Comparison of ENCODE assay signal across 9 cellular contexts in genomic region chr6:150631283-150631981, GRCh38. TPM values are rescaled to one million over a fixed set of nuclear protein-coding genes. Genes with fewer than 3 reads are reported as not detected.
A peak's percentile ranks its signal among the peaks of the same experiment; 100 is the strongest.
DNase-seq lines count a peak whose midpoint lies in the region; ATAC-seq and TF ChIP-seq lines count a peak whose summit lies in the region.
"Had no signal": no experiment of that assay in that cellular context is flagged by ENCODE, and none has a peak within 500 bp of the region (broad histone marks: within the 10 kb centered on the region; RNA-seq: fewer than 3 reads in every experiment).

No MANE protein-coding gene starts in this region.

- no peaks in the 10 kb centered on the region for H3K9me3 Mint-ChIP-seq in activated CD4-positive, alpha-beta memory T cell treated with anti-CD3 and anti-CD28 coated beads for 36 hours
- no peaks in the 10 kb centered on the region for H3K9me3 Mint-ChIP-seq in activated CD4-positive, alpha-beta memory T cell treated with anti-CD3 and anti-CD28 coated beads, Interleukin-2, amount 10 ng/mL, durations not matched to agents 7 days and 5 days
- H3K9me3 Mint-ChIP-seq in activated B cell treated with CpG ODN at 0.5 μM for 24 hours, result no peaks in the 10 kb centered on the region

- intact Hi-C loops in activated CD4-positive, alpha-beta memory T cell treated with anti-CD3 and anti-CD28 coated beads for 36 hours (cut with micrococcal nuclease), result loop anchor here (5.0 kb wide), 1 partner anchor 214 kb away; no protein-coding TSS in a partner anchor
- intact Hi-C loops in activated B cell treated with CpG ODN at 0.5 μM for 24 hours (cut with micrococcal nuclease), result loop anchor here (1.0 to 10.0 kb wide), 3 partner anchors 8 to 627 kb away; partner anchors contain the start of gene MTHFD1L

- no peak overlapping the region for H4K5ac ChIP-seq in mesendoderm (ENCODE audit: low read length)

- no peak overlapping the region for H3K4me2 ChIP-seq in mesendoderm (ENCODE audit: low read length)

- peak; percentile 51 for DNase-seq in activated CD4-positive, alpha-beta memory T cell treated with anti-CD3 and anti-CD28 coated beads for 36 hours
- DNase-seq in activated CD4-positive, alpha-beta memory T cell treated with anti-CD3 and anti-CD28 coated beads, Interleukin-2, amount 10 ng/mL, durations not matched to agents 7 days and 5 days, result no peak
- DNase-seq in activated B cell treated with CpG ODN at 0.5 μM for 24 hours (peak; percentile 57), midbrain (lab: John Stamatoyannopoulos, UW) (no peak), mesendoderm (no peak)
- DNase-seq in stimulated activated CD4-positive, alpha-beta T cell treated with anti-CD3 and anti-CD28 coated beads, Interleukin-4, amount 100 ng/mL, for 24 hours, result peak; percentile 20
- DNase-seq: NCI-H69 had no signal

- no peak overlapping the region for H2BK120ac ChIP-seq in mesendoderm (ENCODE audit: low read depth, low read length)

- H3K79me1 ChIP-seq in mesendoderm (ENCODE audit: low read length), result no peaks in the 10 kb centered on the region

- CTCF ChIA-PET in activated CD4-positive, alpha-beta memory T cell treated with anti-CD3 and anti-CD28 coated beads for 36 hours (lab: Charles Lee), result no interaction called here
- CTCF ChIA-PET in activated CD4-positive, alpha-beta memory T cell treated with anti-CD3 and anti-CD28 coated beads, Interleukin-2, amount 10 ng/mL, durations not matched to agents 7 days and 5 days (lab: Charles Lee), result no interaction called here
- CTCF ChIA-PET in activated B cell treated with CpG ODN at 0.5 μM for 24 hours (lab: Charles Lee), result interaction anchor here (2.4 to 5.9 kb wide), 4 partner anchors 9 to 213 kb away, joined by 10 to 50 read pairs (median 17); partner anchors contain the start of gene PLEKHG1

- no peak overlapping the region for H3K23ac ChIP-seq in mesendoderm (ENCODE audit: low read length)

- H2AK5ac ChIP-seq in mesendoderm (ENCODE audit: low read length), result no peak overlapping the region

- no peak overlapping the region for H3K27ac Mint-ChIP-seq in activated CD4-positive, alpha-beta memory T cell treated with anti-CD3 and anti-CD28 coated beads for 36 hours
- no peak overlapping the region for H3K27ac Mint-ChIP-seq in activated CD4-positive, alpha-beta memory T cell treated with anti-CD3 and anti-CD28 coated beads, Interleukin-2, amount 10 ng/mL, durations not matched to agents 7 days and 5 days
- H3K27ac Mint-ChIP-seq in activated B cell treated with CpG ODN at 0.5 μM for 24 hours, result peak overlapping the region; percentile 97

- H2BK15ac ChIP-seq in mesendoderm (replicated peaks; ENCODE audit: low read depth), result no peak overlapping the region

- peaks cover 37% of the 10 kb centered on the region for H3K4me1 Mint-ChIP-seq in activated CD4-positive, alpha-beta memory T cell treated with anti-CD3 and anti-CD28 coated beads for 36 hours (ENCODE audit: low read depth)
- H3K4me1 Mint-ChIP-seq in activated CD4-positive, alpha-beta memory T cell treated with anti-CD3 and anti-CD28 coated beads, Interleukin-2, amount 10 ng/mL, durations not matched to agents 7 days and 5 days, result peaks cover 22% of the 10 kb centered on the region
- H3K4me1 Mint-ChIP-seq in activated B cell treated with CpG ODN at 0.5 μM for 24 hours, result peaks cover 90% of the 10 kb centered on the region

- H4K8ac ChIP-seq in mesendoderm (ENCODE audit: low read depth, low read length), result no peak overlapping the region

- no peak overlapping the region for H3K56ac ChIP-seq in mesendoderm (ENCODE audit: low read length)

- no peak overlapping the region for H3K4me3 ChIP-seq in mesendoderm (ENCODE audit: low read length)

- H3K4me3 Mint-ChIP-seq in activated CD4-positive, alpha-beta memory T cell treated with anti-CD3 and anti-CD28 coated beads for 36 hours, result no peak overlapping the region
- H3K4me3 Mint-ChIP-seq in activated CD4-positive, alpha-beta memory T cell treated with anti-CD3 and anti-CD28 coated beads, Interleukin-2, amount 10 ng/mL, durations not matched to agents 7 days and 5 days, result no peak overlapping the region
- H3K4me3 Mint-ChIP-seq in activated B cell treated with CpG ODN at 0.5 μM for 24 hours, result peak overlapping the region; percentile 99

- H3K36me3 Mint-ChIP-seq in activated CD4-positive, alpha-beta memory T cell treated with anti-CD3 and anti-CD28 coated beads for 36 hours, result no peaks in the 10 kb centered on the region
- no peaks in the 10 kb centered on the region for H3K36me3 Mint-ChIP-seq in activated CD4-positive, alpha-beta memory T cell treated with anti-CD3 and anti-CD28 coated beads, Interleukin-2, amount 10 ng/mL, durations not matched to agents 7 days and 5 days (ENCODE audit: low read depth)
- H3K36me3 Mint-ChIP-seq in activated B cell treated with CpG ODN at 0.5 μM for 24 hours (ENCODE audit: low read depth), result peaks cover 22% of the 10 kb centered on the region

- H3K18ac ChIP-seq in mesendoderm (ENCODE audit: low read length), result no peak overlapping the region

- no peak overlapping the region for H3K27ac ChIP-seq in mesendoderm (ENCODE audit: low read depth, low read length)

- H3K4me1 ChIP-seq in mesendoderm (ENCODE audit: control insufficient read depth, low read depth, low read length), result no peaks in the 10 kb centered on the region

- H2BK5ac ChIP-seq in mesendoderm (ENCODE audit: low read length), result no peak overlapping the region

- ATAC-seq in GM21576 (IDR thresholded peaks at IDR 0.05; ENCODE audit: unreplicated experiment) (peak; percentile 28), activated B cell treated with CpG ODN at 0.5 μM for 24 hours (ENCODE audit: low read depth) (peak; percentile 73), HG03520 (IDR thresholded peaks at IDR 0.05; ENCODE audit: unreplicated experiment) (no peak)

- no peaks in the 10 kb centered on the region for H3K36me3 ChIP-seq in mesendoderm (ENCODE audit: control insufficient read depth, insufficient read depth, low read length)

- H3K4ac ChIP-seq in mesendoderm (ENCODE audit: low read depth, low read length), result no peak overlapping the region

- peaks cover 12% of the 10 kb centered on the region for H3K27me3 Mint-ChIP-seq in activated CD4-positive, alpha-beta memory T cell treated with anti-CD3 and anti-CD28 coated beads for 36 hours
- no peaks in the 10 kb centered on the region for H3K27me3 Mint-ChIP-seq in activated CD4-positive, alpha-beta memory T cell treated with anti-CD3 and anti-CD28 coated beads, Interleukin-2, amount 10 ng/mL, durations not matched to agents 7 days and 5 days
- H3K27me3 Mint-ChIP-seq in activated B cell treated with CpG ODN at 0.5 μM for 24 hours, result no peaks in the 10 kb centered on the region

- H3K79me2 ChIP-seq in mesendoderm (ENCODE audit: control insufficient read depth, insufficient read depth, low read length), result no peaks in the 10 kb centered on the region

- H3K9ac ChIP-seq in mesendoderm (ENCODE audit: low read length), result no peak overlapping the region

- POLR2A ChIA-PET in activated CD4-positive, alpha-beta memory T cell treated with anti-CD3 and anti-CD28 coated beads for 36 hours (lab: Charles Lee), result interaction anchor here (1.6 kb wide), 1 partner anchor 31 kb away, joined by 6 read pairs; the partner anchor contains the start of gene PLEKHG1
- POLR2A ChIA-PET in activated CD4-positive, alpha-beta memory T cell treated with anti-CD3 and anti-CD28 coated beads, Interleukin-2, amount 10 ng/mL, durations not matched to agents 7 days and 5 days (lab: Charles Lee), result no interaction called here
- POLR2A ChIA-PET in activated B cell treated with CpG ODN at 0.5 μM for 24 hours (lab: Charles Lee), result interaction anchor here (0.5 to 14.1 kb wide), 14 partner anchors 9 to 213 kb away, joined by 3 to 537 read pairs (median 6); partner anchors contain the start of gene PLEKHG1

- H3K27me3 ChIP-seq in mesendoderm (ENCODE audit: insufficient read depth, low read length, poor library complexity), result no peaks in the 10 kb centered on the region

- TF ChIP-seq CTCF in activated B cell treated with CpG ODN at 0.5 μM for 24 hours (IDR thresholded peaks at IDR 0.05), result no peak

- no CpG with 5 or more reads among the region's 12 CpGs for WGBS in mesendoderm (ENCODE audit: extremely low coverage, insufficient coverage, low lambda C conversion rate)

RNA-seq across cellular contexts. Expression of gene PLEKHG1, which starts 31.7 kb away (rescaled TPM):
- 1 to 10 TPM; 5.0 to 6.7 TPM for total RNA-seq in activated CD4-positive, alpha-beta memory T cell treated with anti-CD3 and anti-CD28 coated beads for 36 hours
- 1 to 10 TPM; 2.3 to 2.9 TPM for total RNA-seq in activated CD4-positive, alpha-beta memory T cell treated with anti-CD3 and anti-CD28 coated beads, Interleukin-2, amount 10 ng/mL, durations not matched to agents 7 days and 5 days
- 199 and 219 TPM in 2 replicates for total RNA-seq in activated B cell treated with CpG ODN at 0.5 μM for 24 hours
- 0.29 TPM for polyA plus RNA-seq in mesendoderm (2013, experiment 1 of 2)
- 0.34 TPM for polyA plus RNA-seq in mesendoderm (2013, experiment 2 of 2)

Comparison
In these comparisons a context has a peak if more than half of its experiments do, and no peak if none do; other contexts are left out.
1. DNase-seq: peak in activated CD4-positive, alpha-beta memory T cell treated with anti-CD3 and anti-CD28 coated beads for 36 hours (single experiment), activated B cell treated with CpG ODN at 0.5 μM for 24 hours (single experiment) and stimulated activated CD4-positive, alpha-beta T cell treated with anti-CD3 and anti-CD28 coated beads, Interleukin-4, amount 100 ng/mL, for 24 hours (single experiment); none in activated CD4-positive, alpha-beta memory T cell treated with anti-CD3 and anti-CD28 coated beads, Interleukin-2, amount 10 ng/mL, durations not matched to agents 7 days and 5 days (single experiment), midbrain (single experiment) and mesendoderm (single experiment).
2. RNA of gene PLEKHG1, which starts 31.7 kb away (total RNA-seq): 199 to 219 TPM in activated B cell treated with CpG ODN at 0.5 μM for 24 hours; 5.0 to 6.7 TPM in activated CD4-positive, alpha-beta memory T cell treated with anti-CD3 and anti-CD28 coated beads for 36 hours and 2.3 to 2.9 TPM in activated CD4-positive, alpha-beta memory T cell treated with anti-CD3 and anti-CD28 coated beads, Interleukin-2, amount 10 ng/mL, durations not matched to agents 7 days and 5 days; every median in the first group is over 10 times any median in the second.